Comparison of ENCODE assay signal across 13 cellular contexts in genomic region chr1:3054474-3054873, GRCh38. TPM values are rescaled to one million over a fixed set of nuclear protein-coding genes. Genes with fewer than 3 reads are reported as not detected.
"Had no signal": no experiment of that assay in that cellular context is flagged by ENCODE, and none has a peak within 500 bp of the region (broad histone marks: within the 10 kb centered on the region; RNA-seq: fewer than 3 reads in every experiment).

No MANE protein-coding gene starts in this region.

- H3K27ac ChIP-seq: thyroid gland had no signal

- H3K4me3 ChIP-seq: mucosa of descending colon, thyroid gland had no signal

- DNase-seq: activated CD4-positive, alpha-beta memory T cell treated with anti-CD3 and anti-CD28 coated beads, Interleukin-2, amount 10 ng/mL, durations not matched to agents 7 days and 5 days; activated CD4-positive, alpha-beta T cell treated with anti-CD3 and anti-CD28 coated beads for 36 hours; hippocampal formation; occipital lobe; stimulated activated CD4-positive, alpha-beta T cell treated with anti-CD3 and anti-CD28 coated beads, Interleukin-15, amount 100 ng/mL, for 24 hours; stimulated activated CD4-positive, alpha-beta T cell treated with anti-CD3 and anti-CD28 coated beads, Interleukin-4, amount 100 ng/mL, for 4 hours; T-helper 9 cell had no signal

- ATAC-seq: activated CD4-positive, alpha-beta T cell treated with anti-CD3 and anti-CD28 coated beads for 36 hours; mucosa of descending colon; naive thymus-derived CD8-positive, alpha-beta T cell had no signal

- H3K36me3 ChIP-seq: thyroid gland had no signal

- H3K27me3 ChIP-seq: thyroid gland had no signal

- H3K4me1 ChIP-seq: thyroid gland had no signal

- H3K9me3 ChIP-seq: mucosa of descending colon, thyroid gland had no signal

RNA-seq across cellular contexts. Expression of gene PRDM16, which starts 14.5 kb away (rescaled TPM):
- total RNA-seq: lung microvascular endothelial cell; naive thymus-derived CD8-positive, alpha-beta T cell had no signal
- polyA plus RNA-seq: naive thymus-derived CD8-positive, alpha-beta T cell had no signal

RNA-seq across cellular contexts. Expression of gene ACTRT2, which starts 33.2 kb away (rescaled TPM):
- total RNA-seq: activated CD4-positive, alpha-beta memory T cell treated with anti-CD3 and anti-CD28 coated beads, Interleukin-2, amount 10 ng/mL, durations not matched to agents 7 days and 5 days; activated CD4-positive, alpha-beta T cell treated with anti-CD3 and anti-CD28 coated beads for 36 hours; epithelial cell of proximal tubule; glomerular endothelial cell; lung microvascular endothelial cell; mucosa of descending colon; naive thymus-derived CD8-positive, alpha-beta T cell; occipital lobe had no signal
- polyA plus RNA-seq: naive thymus-derived CD8-positive, alpha-beta T cell had no signal
